Comparison of ENCODE assay signal across 8 cellular contexts in genomic region chr2:197113221-197113831, GRCh38.
DNase-seq lines count a peak whose midpoint lies in the region; ATAC-seq and TF ChIP-seq lines count a peak whose summit lies in the region.

No MANE protein-coding gene starts in this region.

- TF ChIP-seq CTCF in astrocyte of the cerebellum (IDR thresholded peaks at IDR 0.05; ENCODE audit: low read depth, low read length, missing control alignments) = peak; percentile 49

- CTCF ChIA-PET in activated naive CD4-positive, alpha-beta T cell treated with anti-CD3 and anti-CD28 coated beads for 36 hours (lab: Charles Lee) = interaction anchor here (0.5 to 3.6 kb wide), 66 partner anchors 9 to 693 kb away, joined by 3 to 78 read pairs (median 5); partner anchors contain the start of gene ANKRD44

- no peak for DNase-seq in activated naive CD4-positive, alpha-beta T cell treated with anti-CD3 and anti-CD28 coated beads for 36 hours
- DNase-seq in activated naive CD4-positive, alpha-beta T cell (lab: John Stamatoyannopoulos, UW) = no peak
- DNase-seq in HCEC 1CT = peak; percentile 45
- DNase-seq in NCI-H2196 (lab: John Stamatoyannopoulos, UW; ENCODE audit: unreplicated experiment) = peak; percentile 41
- DNase-seq in astrocyte of the cerebellum (ENCODE audit: low read depth) = no peak
- DNase-seq in kidney tubule cell (ENCODE audit: low spot score) = peak; percentile 39
- DNase-seq in effector CD4-positive, alpha-beta T cell = no peak

- no peak overlapping the region for H3K4me3 ChIP-seq in astrocyte of the cerebellum (ENCODE audit: low read depth, low read length)

- no peaks in the 10 kb centered on the region for H3K9me3 Mint-ChIP-seq in activated naive CD4-positive, alpha-beta T cell treated with anti-CD3 and anti-CD28 coated beads for 36 hours

- in situ Hi-C loops in astrocyte of the cerebellum (cut with HindIII; ENCODE audit: low sequenced_read_pairs) = loop anchor here (5.0 kb wide), 1 partner anchor 41 kb away; no protein-coding TSS in a partner anchor

- no peak for ATAC-seq in HG02759 (IDR thresholded peaks at IDR 0.05; ENCODE audit: unreplicated experiment)

- H3K27ac Mint-ChIP-seq in activated naive CD4-positive, alpha-beta T cell treated with anti-CD3 and anti-CD28 coated beads for 36 hours = peak overlapping the region; percentile 28

- no peaks in the 10 kb centered on the region for H3K27me3 Mint-ChIP-seq in activated naive CD4-positive, alpha-beta T cell treated with anti-CD3 and anti-CD28 coated beads for 36 hours (ENCODE audit: low read depth)

- peaks cover 22% of the 10 kb centered on the region for H3K4me1 Mint-ChIP-seq in activated naive CD4-positive, alpha-beta T cell treated with anti-CD3 and anti-CD28 coated beads for 36 hours (ENCODE audit: low read depth)

- H3K4me3 Mint-ChIP-seq in activated naive CD4-positive, alpha-beta T cell treated with anti-CD3 and anti-CD28 coated beads for 36 hours = no peak overlapping the region

- intact Hi-C loops in activated naive CD4-positive, alpha-beta T cell treated with anti-CD3 and anti-CD28 coated beads for 36 hours (cut with micrococcal nuclease) = loop anchor here (1.0 to 5.0 kb wide), 7 partner anchors 55 to 664 kb away; no protein-coding TSS in a partner anchor

- H3K36me3 Mint-ChIP-seq in activated naive CD4-positive, alpha-beta T cell treated with anti-CD3 and anti-CD28 coated beads for 36 hours (ENCODE audit: low read depth) = peaks cover 12% of the 10 kb centered on the region

Comparison
In these comparisons a context has a peak if more than half of its experiments do, and no peak if none do; other contexts are left out.
1. DNase-seq: peak in HCEC 1CT (single experiment), NCI-H2196 (single experiment) and kidney tubule cell (single experiment); none in activated naive CD4-positive, alpha-beta T cell treated with anti-CD3 and anti-CD28 coated beads for 36 hours (single experiment), activated naive CD4-positive, alpha-beta T cell (0 of 4), astrocyte of the cerebellum (single experiment) and effector CD4-positive, alpha-beta T cell (single experiment).